Comparison of ENCODE assay signal across 29 cellular contexts in the genomic region with DNA sequence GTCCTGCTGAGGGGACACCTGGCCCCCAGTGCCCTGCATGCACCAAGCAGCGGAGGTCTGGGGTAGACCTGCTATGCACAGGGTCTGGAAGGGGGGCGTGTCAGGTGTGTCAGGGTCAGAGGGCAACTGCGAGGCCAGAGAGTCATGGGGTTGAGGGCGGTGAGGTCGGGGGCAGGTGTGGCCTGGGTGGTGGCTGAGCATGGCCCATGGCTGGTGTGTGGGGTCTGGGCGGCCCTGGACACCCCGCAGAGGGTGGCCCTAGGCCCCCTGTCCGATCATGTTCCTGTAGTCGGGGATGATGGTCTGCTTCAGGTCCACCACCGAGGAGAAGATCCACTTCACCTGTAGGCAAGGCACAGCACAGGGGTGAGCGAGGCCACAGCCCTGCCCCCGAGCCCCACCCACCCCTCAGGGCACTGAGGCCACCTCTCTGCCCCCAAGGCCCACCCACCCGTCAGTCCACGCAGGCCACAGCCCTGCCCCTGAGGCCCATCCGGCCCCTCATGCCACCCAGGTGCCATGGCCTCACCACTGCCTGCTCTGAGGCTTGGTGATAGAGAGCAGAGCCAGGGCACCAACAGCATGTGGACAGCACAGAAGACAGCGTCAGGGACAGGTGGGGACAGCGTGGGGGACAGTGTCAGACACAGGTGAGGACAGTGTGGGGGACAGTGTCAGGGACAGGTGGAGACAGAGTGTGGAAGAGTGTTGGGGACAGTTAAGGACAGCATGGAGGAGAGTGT.
DNase-seq lines count a peak whose midpoint lies in the region; ATAC-seq and TF ChIP-seq lines count a peak whose summit lies in the region.
"Had no signal": no experiment of that assay in that cellular context is flagged by ENCODE, and none has a peak within 500 bp of the region (broad histone marks: within the 10 kb centered on the region; RNA-seq: fewer than 3 reads in every experiment).

No MANE protein-coding gene starts in this region.

- no peak for TF ChIP-seq CTCF in endothelial cell (IDR thresholded peaks at IDR 0.05; ENCODE audit: unreplicated experiment)
- no peak for TF ChIP-seq CTCF in omental fat pad (IDR thresholded peaks at IDR 0.05)

- ATAC-seq in omental fat pad (ENCODE audit: low FRiP score): peak; percentile 46
- ATAC-seq in activated naive CD4-positive, alpha-beta T cell treated with anti-CD3 and anti-CD28 coated beads, Interleukin-2, amount 50 U/mL, for 72 hours: no peak
- ATAC-seq: foreskin keratinocyte, HCT116, pancreas had no signal

- peaks cover 14% of the 10 kb centered on the region for H3K36me3 Mint-ChIP-seq in endothelial cell (ENCODE audit: low read depth, unreplicated experiment)
- no peaks in the 10 kb centered on the region for H3K36me3 Mint-ChIP-seq in activated naive CD4-positive, alpha-beta T cell treated with anti-CD3 and anti-CD28 coated beads, Interleukin-2, amount 50 U/mL, for 72 hours
- H3K36me3 Mint-ChIP-seq: brain; natural killer cell treated with Interleukin-12 subunit alpha and Interleukin-12 subunit beta and Interleukin-15 and Interleukin-18, amount 100 ng/mL, for 72 hours had no signal

- H3K4me3 Mint-ChIP-seq in endothelial cell (ENCODE audit: unreplicated experiment): no peak overlapping the region
- H3K4me3 Mint-ChIP-seq: activated naive CD4-positive, alpha-beta T cell treated with anti-CD3 and anti-CD28 coated beads for 36 hours; activated T-helper 1 cell treated with anti-CD3 and anti-CD28 coated beads, Interleukin-12 subunit alpha, Interleukin-12 subunit beta, Interleukin-2, Interleukin-4 antibody, amounts not matched to agents 30 ng/mL and 10 ng/mL and 1 ng/mL, durations not matched to agents 14 hours and 24 hours and 36 hours; brain; dendritic cell treated with granulocyte-macrophage colony-stimulating factor and Interleukin-4, amounts not matched to agents 40 ng/mL and 50 ng/mL, for 4 days; natural killer cell treated with Interleukin-12 subunit alpha and Interleukin-12 subunit beta and Interleukin-15 and Interleukin-18, amount 100 ng/mL, for 72 hours; stimulated activated naive CD8-positive, alpha-beta T cell treated with anti-CD3 and anti-CD28 coated beads, Interleukin-15, amount 100 ng/mL, for 72 hours; T-helper 1 cell treated with Interleukin-12 subunit alpha and Interleukin-12 subunit beta and Interleukin-4 antibody, amounts not matched to agents 30 μg/mL and 1 μg/mL, for 36 hours had no signal

- peaks cover 21% of the 10 kb centered on the region for H3K27me3 Mint-ChIP-seq in endothelial cell (ENCODE audit: unreplicated experiment)
- H3K27me3 Mint-ChIP-seq: brain; dendritic cell treated with granulocyte-macrophage colony-stimulating factor and Interleukin-4, amounts not matched to agents 40 ng/mL and 50 ng/mL, for 4 days; natural killer cell treated with Interleukin-12 subunit alpha and Interleukin-12 subunit beta and Interleukin-15 and Interleukin-18, amount 100 ng/mL, for 72 hours; stimulated activated naive CD8-positive, alpha-beta T cell treated with anti-CD3 and anti-CD28 coated beads, Interleukin-15, amount 100 ng/mL, for 72 hours had no signal

- TF ChIP-seq POLR2A in GM19193 (IDR thresholded peaks at IDR 0.05; ENCODE audit: extremely low read depth, insufficient read depth, insufficient read length): peak; percentile 16

- H3K27ac Mint-ChIP-seq in endothelial cell (ENCODE audit: unreplicated experiment): peak overlapping the region; percentile 61
- H3K27ac Mint-ChIP-seq in activated naive CD4-positive, alpha-beta T cell treated with anti-CD3 and anti-CD28 coated beads, Interleukin-2, amount 50 U/mL, for 72 hours: no peak overlapping the region
- H3K27ac Mint-ChIP-seq: activated naive CD4-positive, alpha-beta T cell treated with anti-CD3 and anti-CD28 coated beads for 36 hours; activated T-helper 1 cell treated with anti-CD3 and anti-CD28 coated beads, Interleukin-12 subunit alpha, Interleukin-12 subunit beta, Interleukin-2, Interleukin-4 antibody, amounts not matched to agents 30 ng/mL and 10 ng/mL and 1 ng/mL, durations not matched to agents 14 hours and 24 hours and 36 hours; brain; dendritic cell treated with granulocyte-macrophage colony-stimulating factor and Interleukin-4, amounts not matched to agents 40 ng/mL and 50 ng/mL, for 4 days; natural killer cell treated with Interleukin-12 subunit alpha and Interleukin-12 subunit beta and Interleukin-15 and Interleukin-18, amount 100 ng/mL, for 72 hours; stimulated activated naive CD8-positive, alpha-beta T cell treated with anti-CD3 and anti-CD28 coated beads, Interleukin-15, amount 100 ng/mL, for 72 hours; T-helper 1 cell treated with Interleukin-12 subunit alpha and Interleukin-12 subunit beta and Interleukin-4 antibody, amounts not matched to agents 30 μg/mL and 1 μg/mL, for 36 hours had no signal

- peaks cover 21% of the 10 kb centered on the region for H3K9me3 Mint-ChIP-seq in endothelial cell (ENCODE audit: unreplicated experiment)
- H3K9me3 Mint-ChIP-seq in activated naive CD4-positive, alpha-beta T cell treated with anti-CD3 and anti-CD28 coated beads, Interleukin-2, amount 50 U/mL, for 72 hours: no peaks in the 10 kb centered on the region
- H3K9me3 Mint-ChIP-seq: activated naive CD4-positive, alpha-beta T cell treated with anti-CD3 and anti-CD28 coated beads for 36 hours; activated T-helper 1 cell treated with anti-CD3 and anti-CD28 coated beads, Interleukin-12 subunit alpha, Interleukin-12 subunit beta, Interleukin-2, Interleukin-4 antibody, amounts not matched to agents 30 ng/mL and 10 ng/mL and 1 ng/mL, durations not matched to agents 14 hours and 24 hours and 36 hours; dendritic cell treated with granulocyte-macrophage colony-stimulating factor and Interleukin-4, amounts not matched to agents 40 ng/mL and 50 ng/mL, for 4 days; natural killer cell treated with Interleukin-12 subunit alpha and Interleukin-12 subunit beta and Interleukin-15 and Interleukin-18, amount 100 ng/mL, for 72 hours; stimulated activated naive CD8-positive, alpha-beta T cell treated with anti-CD3 and anti-CD28 coated beads, Interleukin-15, amount 100 ng/mL, for 72 hours; T-helper 1 cell treated with Interleukin-12 subunit alpha and Interleukin-12 subunit beta and Interleukin-4 antibody, amounts not matched to agents 30 μg/mL and 1 μg/mL, for 36 hours had no signal

- DNase-seq in endothelial cell (ENCODE audit: low spot score) (no peak), omental fat pad (ENCODE audit: low spot score) (no peak), ureter (ENCODE audit: low spot score) (peak; percentile 34), HPDE6-E6E7 (ENCODE audit: extremely low spot score) (no peak), T-helper 2 cell (no peak)
- no peak for DNase-seq in activated naive CD4-positive, alpha-beta T cell treated with anti-CD3 and anti-CD28 coated beads, Interleukin-2, amount 50 U/mL, for 72 hours (ENCODE audit: low spot score in 2 of 2)
- DNase-seq: activated CD4-positive, alpha-beta T cell treated with anti-CD3 and anti-CD28 coated beads, Interleukin-2, amount 50 U/mL, for 48 hours; activated naive CD4-positive, alpha-beta T cell treated with anti-CD3 and anti-CD28 coated beads for 36 hours; C1 segment of cervical spinal cord; COR-L47; DMS53; esophagus squamous epithelium; foreskin keratinocyte; NCI-H1092; NCI-H1694; NCI-H446 treated with DMSO at 0.1 percent for 48 hours; NCI-H82; retina; SK-N-SH; small intestine; stimulated activated naive CD8-positive, alpha-beta T cell treated with anti-CD3 and anti-CD28 coated beads, Interleukin-15, amount 100 ng/mL, for 72 hours had no signal

- H3K4me1 Mint-ChIP-seq in endothelial cell (ENCODE audit: unreplicated experiment): no peaks in the 10 kb centered on the region
- H3K4me1 Mint-ChIP-seq: brain; stimulated activated naive CD8-positive, alpha-beta T cell treated with anti-CD3 and anti-CD28 coated beads, Interleukin-15, amount 100 ng/mL, for 72 hours had no signal
